ENCODE assay signal across 27 cellular contexts in the genomic region with DNA sequence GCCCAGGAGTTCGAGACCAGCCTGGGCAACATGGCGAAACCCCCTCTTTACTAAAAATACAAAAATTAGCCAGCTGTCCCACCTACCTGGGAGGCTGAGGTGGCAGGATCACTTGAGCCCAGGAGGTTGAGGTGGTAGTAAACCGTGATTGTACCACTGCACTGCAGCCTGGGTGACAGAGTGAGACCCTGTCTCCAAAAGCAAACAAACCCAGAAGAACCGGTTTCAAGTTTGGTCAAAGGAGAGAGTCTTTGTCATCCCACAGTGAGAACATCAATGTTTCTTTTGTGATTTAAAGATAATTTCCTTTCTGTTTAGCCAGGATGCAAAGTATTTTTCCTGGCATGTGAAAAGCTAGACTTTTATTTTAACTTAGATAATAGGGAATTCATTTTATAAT.
"Had no signal": no experiment of that assay in that cellular context is flagged by ENCODE, and none has a peak within 500 bp of the region (broad histone marks: within the 10 kb centered on the region; RNA-seq: fewer than 3 reads in every experiment).

No MANE protein-coding gene starts in this region.

- H3K27ac ChIP-seq: adrenal gland, esophagus squamous epithelium, gastrocnemius medialis, left lung, stomach, uterus had no signal

- H3K4me3 Mint-ChIP-seq: activated naive CD8-positive, alpha-beta T cell; activated T-cell treated with anti-CD3 and anti-CD28 coated beads, Interleukin-2, amount 50 U/mL, for 24 hours; endodermal cell; immature natural killer cell; neural crest cell; stimulated activated memory B cell treated with anti-CD40 and anti-IgM and Interleukin-4, amounts not matched to agents 10 μg/mL and 1 μg/mL and 100 μg/mL, for 72 hours had no signal

- H3K4me1 ChIP-seq: left lung, uterus had no signal

- DNase-seq: activated CD4-positive, alpha-beta T cell treated with anti-CD3 and anti-CD28 coated beads for 1 hour; activated CD4-positive, alpha-beta T cell treated with anti-CD3 and anti-CD28 coated beads, Interleukin-2, amount 50 U/mL, for 1 hour; activated CD8-positive, alpha-beta memory T cell treated with anti-CD3 and anti-CD28 coated beads for 24 hours; activated CD8-positive, alpha-beta memory T cell treated with anti-CD3 and anti-CD28 coated beads, Interleukin-2, amount 50 U/mL, for 4 hours; activated naive CD4-positive, alpha-beta T cell; activated T-cell treated with anti-CD3 and anti-CD28 coated beads, Interleukin-2, amount 50 U/mL, for 24 hours; adrenal gland; endodermal cell; esophagus squamous epithelium; gastrocnemius medialis; hippocampal formation; immature natural killer cell; kidney glomerular epithelial cell; left lung; naive thymus-derived CD4-positive, alpha-beta T cell; occipital lobe; posterior cingulate gyrus; small intestine; stimulated activated CD4-positive, alpha-beta T cell treated with anti-CD3 and anti-CD28 coated beads, Interleukin-2, amount 100 ng/mL, for 24 hours; stomach; uterus had no signal

- H3K9me3 ChIP-seq: adrenal gland, esophagus squamous epithelium, gastrocnemius medialis, left lung, stomach, uterus had no signal

- H3K9me3 Mint-ChIP-seq: activated T-cell treated with anti-CD3 and anti-CD28 coated beads, Interleukin-2, amount 50 U/mL, for 24 hours; activated T-helper 2 cell treated with anti-CD3 and anti-CD28 coated beads, Interferon-gamma antibody, Interleukin-2, Interleukin-4, amounts not matched to agents 10 μg/mL and 5 μg/mL and 100 μg/mL, durations not matched to agents 14 hours and 24 hours and 36 hours; endodermal cell; immature natural killer cell; naive thymus-derived CD4-positive, alpha-beta T cell; neural crest cell; stimulated activated memory B cell treated with anti-CD40 and anti-IgM and Interleukin-4, amounts not matched to agents 10 μg/mL and 1 μg/mL and 100 μg/mL, for 72 hours had no signal

- H3K36me3 ChIP-seq: adrenal gland, esophagus squamous epithelium, gastrocnemius medialis, left lung, stomach, uterus had no signal

- H3K36me3 Mint-ChIP-seq: activated naive CD8-positive, alpha-beta T cell; immature natural killer cell; stimulated activated memory B cell treated with anti-CD40 and anti-IgM and Interleukin-4, amounts not matched to agents 10 μg/mL and 1 μg/mL and 100 μg/mL, for 72 hours had no signal

- H3K27me3 ChIP-seq: esophagus squamous epithelium, gastrocnemius medialis, left lung, stomach, uterus had no signal

- H3K27me3 Mint-ChIP-seq: activated naive CD8-positive, alpha-beta T cell; naive thymus-derived CD4-positive, alpha-beta T cell; stimulated activated memory B cell treated with anti-CD40 and anti-IgM and Interleukin-4, amounts not matched to agents 10 μg/mL and 1 μg/mL and 100 μg/mL, for 72 hours had no signal

- H3K4me3 ChIP-seq: adrenal gland, coronary artery, esophagus squamous epithelium, gastrocnemius medialis, left lung, lung, stomach, uterus had no signal

- H3K27ac Mint-ChIP-seq: activated T-cell treated with anti-CD3 and anti-CD28 coated beads, Interleukin-2, amount 50 U/mL, for 24 hours; activated T-helper 2 cell treated with anti-CD3 and anti-CD28 coated beads, Interferon-gamma antibody, Interleukin-2, Interleukin-4, amounts not matched to agents 10 μg/mL and 5 μg/mL and 100 μg/mL, durations not matched to agents 14 hours and 24 hours and 36 hours; stimulated activated memory B cell treated with anti-CD40 and anti-IgM and Interleukin-4, amounts not matched to agents 10 μg/mL and 1 μg/mL and 100 μg/mL, for 72 hours had no signal
